ENCODE assay signal across 30 cellular contexts in the genomic region with DNA sequence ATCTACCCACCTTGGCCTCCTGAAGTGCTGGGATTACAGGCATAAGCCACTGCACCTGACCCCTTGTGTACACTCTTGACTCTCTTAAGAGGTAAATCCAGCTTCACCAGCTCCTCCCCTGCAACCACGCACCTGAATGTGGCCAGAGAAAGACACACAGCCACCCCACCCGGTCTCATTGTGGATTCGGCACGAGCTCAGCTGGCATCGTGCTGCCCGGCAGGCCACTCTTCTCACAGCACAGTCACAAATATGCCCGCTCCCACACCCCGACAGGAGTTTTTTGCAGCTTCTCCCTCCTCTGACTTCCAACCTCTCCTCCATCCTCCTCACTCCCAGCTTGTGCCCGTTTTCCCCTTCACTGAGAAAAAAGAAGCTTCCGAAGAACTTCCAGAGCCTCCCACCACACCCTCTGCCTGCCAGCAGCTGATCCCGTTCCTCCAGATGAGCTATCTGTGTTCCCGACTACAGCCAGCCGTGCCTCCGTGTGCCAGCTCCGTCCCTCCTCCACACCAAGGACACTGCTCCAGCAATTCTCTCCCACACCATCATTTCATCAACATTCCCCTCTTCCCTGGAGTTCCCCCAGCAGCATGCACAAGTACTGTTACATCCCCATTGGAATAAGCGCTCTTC. TPM values are rescaled to one million over a fixed set of nuclear protein-coding genes. Genes with fewer than 3 reads are reported as not detected.
DNase-seq lines count a peak whose midpoint lies in the region; ATAC-seq and TF ChIP-seq lines count a peak whose summit lies in the region.
"Had no signal": no experiment of that assay in that cellular context is flagged by ENCODE, and none has a peak within 500 bp of the region (broad histone marks: within the 10 kb centered on the region; RNA-seq: fewer than 3 reads in every experiment).

No MANE protein-coding gene starts in this region.

- H3K4me3 ChIP-seq in HAP-1 = no peak overlapping the region
- H3K4me3 ChIP-seq: A549, right lobe of liver, SJSA1, thoracic aorta, vagina had no signal

- intact Hi-C loops in Right ventricle myocardium inferior (cut with DNase I) = no loop called here
- intact Hi-C loops in cardiac septum (cut with DNase I) = no loop called here

- peaks cover 28% of the 10 kb centered on the region for H3K27me3 ChIP-seq in HAP-1 (ENCODE audit: low read depth)
- H3K27me3 ChIP-seq: right lobe of liver, SJSA1, vagina had no signal

- ATAC-seq in Right ventricle myocardium inferior (no peak), omental fat pad (ENCODE audit: low FRiP score) (peak; percentile 72)
- ATAC-seq: A549; activated CD8-positive, alpha-beta memory T cell treated with anti-CD3 and anti-CD28 coated beads, Interleukin-2, amount 10 ng/mL, durations not matched to agents 7 days and 5 days; CD8-positive, alpha-beta T cell; right lobe of liver; WTC11 had no signal

- in situ Hi-C loops in HAP-1 (cut with MboI; ENCODE audit: low sequenced_read_pairs) = no loop called here

- DNase-seq in Right ventricle myocardium inferior (ENCODE audit: missing footprints) = peak; percentile 65
- no peak for DNase-seq in cardiac septum (ENCODE audit: low spot score)
- peak; percentile 35 for DNase-seq in kidney glomerular epithelial cell (lab: John Stamatoyannopoulos, UW)
- DNase-seq in omental fat pad (ENCODE audit: low spot score) = no peak
- no peak for DNase-seq in NCI-H146 (lab: John Stamatoyannopoulos, UW)
- no peak for DNase-seq in iPS-NIHi7 (ENCODE audit: extremely low spot score)
- no peak for DNase-seq in HAP-1 (ENCODE audit: low spot score in 2 of 2)
- no peak for DNase-seq in HuH-7 (ENCODE audit: low spot score)
- DNase-seq: activated CD8-positive, alpha-beta memory T cell treated with anti-CD3 and anti-CD28 coated beads, Interleukin-2, amount 10 ng/mL, durations not matched to agents 7 days and 5 days; activated naive CD4-positive, alpha-beta T cell; activated T-cell treated with anti-CD3 and anti-CD28 coated beads, Interleukin-2, amount 50 U/mL, for 48 hours; amniotic stem cell; CD8-positive, alpha-beta T cell; GOT3; IMR-90; mesenchymal stem cell; NCI-H1048; NCI-H187; NCI-H526 treated with DMSO at 0.1 percent for 48 hours; right lobe of liver; stimulated activated naive CD4-positive, alpha-beta T cell treated with Interleukin-2 at 50 U/mL for 16 hours had no signal

- no peaks in the 10 kb centered on the region for H3K36me3 ChIP-seq in HAP-1 (replicated peaks)
- H3K36me3 ChIP-seq: right lobe of liver, thoracic aorta, vagina had no signal

- TF ChIP-seq CTCF in omental fat pad (IDR thresholded peaks at IDR 0.05) = no peak

- peaks cover 10% of the 10 kb centered on the region for H3K4me1 ChIP-seq in HAP-1

- no peaks in the 10 kb centered on the region; the same call in 1 of the 2 replicates for H3K9me3 ChIP-seq in HAP-1
- H3K9me3 ChIP-seq: A549, right lobe of liver, SJSA1, thoracic aorta, vagina had no signal

RNA-seq across cellular contexts. Expression of gene SMARCD3, which starts 8.0 kb away (rescaled TPM):
- total RNA-seq in Right ventricle myocardium inferior = 110 TPM
- total RNA-seq in cardiac septum = 112 TPM
- total RNA-seq in omental fat pad = 10 to 100 TPM; 19.7 to 57.5 (median 31.2) TPM
- total RNA-seq: B cell had no signal

RNA-seq across cellular contexts. Expression of gene CHPF2, which starts 24.2 kb away (rescaled TPM):
- total RNA-seq in Right ventricle myocardium inferior = 11.6 TPM
- total RNA-seq in cardiac septum = 31.0 TPM
- total RNA-seq in omental fat pad = 10 to 100 TPM; 22.3 to 44.9 (median 34.0) TPM

RNA-seq across cellular contexts. Expression of gene ABCF2, which starts 29.5 kb away (rescaled TPM):
- total RNA-seq in Right ventricle myocardium inferior (24.5 TPM), cardiac septum (28.8 TPM), omental fat pad (10 to 100 TPM; 28.5 to 93.4 (median 44.7) TPM)

RNA-seq across cellular contexts. Expression of gene H2BK1, which starts 46.2 kb away (rescaled TPM):
- total RNA-seq in Right ventricle myocardium inferior (not detected), cardiac septum (not detected), omental fat pad (not detected)
- total RNA-seq: activated CD8-positive, alpha-beta memory T cell treated with anti-CD3 and anti-CD28 coated beads, Interleukin-2, amount 10 ng/mL, durations not matched to agents 7 days and 5 days; fibroblast of villous mesenchyme; IMR-90; myocyte; osteocyte; right lobe of liver; SJSA1; thoracic aorta; vagina had no signal

Comparison
In these comparisons a context has a peak if more than half of its experiments do, and no peak if none do; other contexts are left out.
1. DNase-seq: peak in Right ventricle myocardium inferior (single experiment) and kidney glomerular epithelial cell (single experiment); none in cardiac septum (single experiment), omental fat pad (single experiment), NCI-H146 (single experiment), iPS-NIHi7 (single experiment), HAP-1 (0 of 2) and HuH-7 (single experiment).